ENCODE assay signal across 8 cellular contexts in the genomic region with DNA sequence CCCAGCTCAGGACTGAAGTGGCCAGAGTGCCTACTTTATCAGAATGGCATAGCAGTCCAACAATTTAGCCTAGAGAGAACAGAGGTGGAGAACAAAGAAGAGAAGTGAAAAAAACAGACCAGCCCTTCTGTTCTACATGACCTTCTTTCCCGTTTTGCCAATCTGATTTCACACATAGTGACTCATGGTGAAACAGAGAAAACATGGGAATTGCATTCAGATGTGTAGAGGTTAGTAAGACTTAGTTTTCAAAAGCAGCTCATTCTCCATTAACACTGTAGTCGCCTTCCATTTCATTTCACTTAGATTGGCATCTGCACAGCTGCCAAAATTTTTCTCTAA. TPM values are rescaled to one million over a fixed set of nuclear protein-coding genes. Genes with fewer than 3 reads are reported as not detected.
DNase-seq lines count a peak whose midpoint lies in the region; ATAC-seq and TF ChIP-seq lines count a peak whose summit lies in the region.

No MANE protein-coding gene starts in this region.

- H3K9me3 ChIP-seq in MG63 (no peaks in the 10 kb centered on the region), lung (ENCODE audit: control insufficient read depth in 2 of 2, insufficient read depth in 1 of 2, low read length in 1 of 2) (no peaks in the 10 kb centered on the region)

- no peaks in the 10 kb centered on the region for H3K27me3 ChIP-seq in MG63
- no peaks in the 10 kb centered on the region for H3K27me3 ChIP-seq in lung (ENCODE audit: control insufficient read depth, insufficient read depth)

- no peak for ATAC-seq in lung (ENCODE audit: insufficient read depth, low FRiP score)

- peaks cover 11 to 19% of the 10 kb centered on the region in 2 donors for H3K4me1 ChIP-seq in lung (ENCODE audit: control insufficient read depth in 2 of 2, insufficient read depth in 2 of 2, low read length in 2 of 2)

- H3K4me3 ChIP-seq in MG63 (peak overlapping the region; percentile 78), lung (no peak overlapping the region)

- peak overlapping the region; percentile 83 for H3K27ac Mint-ChIP-seq in type B pancreatic cell

- no peaks in the 10 kb centered on the region for H3K9me3 Mint-ChIP-seq in type B pancreatic cell

- 1 to 4% methylated on average over 2 of the region's 2 CpGs for WGBS in lung, 2 donors

- peak overlapping the region; percentile 99 to 100 for H3K27ac ChIP-seq in lung (ENCODE audit: low read depth in 1 of 2, low read length in 1 of 2)

- H3K27me3 Mint-ChIP-seq in type B pancreatic cell, result no peaks in the 10 kb centered on the region

- peak; percentile 56 for DNase-seq in DMS 273 (lab: John Stamatoyannopoulos, UW; ENCODE audit: unreplicated experiment)
- DNase-seq in DMS 273 treated with DMSO at 0.1 percent for 48 hours (lab: John Stamatoyannopoulos, UW), result no peak
- no peak for DNase-seq in MG63
- DNase-seq in cerebellum (ENCODE audit: low spot score), result peak; percentile 17
- no peak for DNase-seq in lung (ENCODE audit: low spot score)
- no peak for DNase-seq in type B pancreatic cell (ENCODE audit: extremely low spot score, unreplicated experiment)
- no peak for DNase-seq in retina
- no peak for DNase-seq in cortex of kidney (lab: John Stamatoyannopoulos, UW)

- H3K36me3 Mint-ChIP-seq in type B pancreatic cell, result no peaks in the 10 kb centered on the region

- peaks cover 5% of the 10 kb centered on the region; the same call in 1 of the 2 replicates for H3K36me3 ChIP-seq in MG63
- no peaks in the 10 kb centered on the region for H3K36me3 ChIP-seq in lung (ENCODE audit: control insufficient read depth in 2 of 2, insufficient read depth in 2 of 2, low read length in 2 of 2)

- TF ChIP-seq CTCF in lung (IDR thresholded peaks at IDR 0.05; ENCODE audit: control extremely low read depth, extremely low read depth) (no peak), type B pancreatic cell (conservative IDR thresholded peaks at IDR 0.05) (no peak)

- peaks cover 49% of the 10 kb centered on the region for H3K4me1 Mint-ChIP-seq in type B pancreatic cell (ENCODE audit: unreplicated experiment)

- H3K4me3 Mint-ChIP-seq in type B pancreatic cell, result peak overlapping the region; percentile 94

RNA-seq across cellular contexts. Expression of a gene that starts 0.4 kb away (rescaled TPM):
- total RNA-seq in MG63 (2014; rRNA removed; shearing (Covaris generic); ENCODE audit: low replicate concordance), result 48.3 and 67.5 TPM in 2 replicates
- total RNA-seq in cerebellum, result 43.7 TPM
- total RNA-seq in lung, result 100 to 1,000 TPM; 105 to 132 TPM
- 100 to 1,000 TPM; 116 to 126 TPM for polyA plus RNA-seq in lung
- total RNA-seq in type B pancreatic cell (ENCODE audit: low replicate concordance), result 38.5 and 49.2 TPM in 2 replicates

RNA-seq across cellular contexts. Expression of a gene that starts 4.1 kb away (rescaled TPM):
- total RNA-seq in MG63 (2014; rRNA removed; shearing (Covaris generic); ENCODE audit: low replicate concordance), result 47.2 and 47.4 TPM in 2 replicates
- total RNA-seq in cerebellum (82.3 TPM), lung (100 to 1,000 TPM in 1 of 2 donors, 10 to 100 TPM in 1; 53.4 to 107 TPM), type B pancreatic cell (ENCODE audit: low replicate concordance) (55.4 and 68.5 TPM in 2 replicates)
- polyA plus RNA-seq in lung, result 10 to 100 TPM; 41.2 to 44.8 TPM

RNA-seq across cellular contexts. Expression of a gene that starts 32.2 kb away (rescaled TPM):
- 2.7 and 4.2 TPM in 2 replicates for total RNA-seq in MG63 (2014; rRNA removed; shearing (Covaris generic); ENCODE audit: low replicate concordance)
- total RNA-seq in cerebellum, result 33.7 TPM
- total RNA-seq in lung, result 10 to 100 TPM; 35.7 to 84.3 TPM
- 10 to 100 TPM in 1 of 2 donors, 1 to 10 TPM in 1; 9.6 to 16.6 TPM for polyA plus RNA-seq in lung
- total RNA-seq in type B pancreatic cell (ENCODE audit: low replicate concordance), result 34.6 and 47.6 TPM in 2 replicates

RNA-seq across cellular contexts. Expression of a gene that starts 38.1 kb away (rescaled TPM):
- total RNA-seq in MG63 (2014; rRNA removed; shearing (Covaris generic); ENCODE audit: low replicate concordance), result not detected in 2 replicates
- total RNA-seq in cerebellum (not detected), lung (under 1 TPM; 0.11 to 0.12 TPM), type B pancreatic cell (ENCODE audit: low replicate concordance) (0.12 TPM in 1 of 2 replicates, not detected in the other)
- polyA plus RNA-seq in lung, result under 1 TPM; 0.08 to 0.14 TPM

Comparison
In these comparisons a context has a peak if more than half of its experiments do, and no peak if none do; other contexts are left out.
1. DNase-seq: peak in DMS 273 (single experiment) and cerebellum (single experiment); none in DMS 273 treated with DMSO at 0.1 percent for 48 hours (single experiment), MG63 (single experiment), lung (single experiment), type B pancreatic cell (single experiment), retina (single experiment) and cortex of kidney (single experiment).